In genomic region chr6:102986086-102986485, GRCh38 we compare ENCODE assay signal across 21 cellular contexts.
DNase-seq lines count a peak whose midpoint lies in the region; ATAC-seq, FAIRE-seq and TF ChIP-seq lines count a peak whose summit lies in the region.
"Had no signal": no experiment of that assay in that cellular context is flagged by ENCODE, and none has a peak within 500 bp of the region (broad histone marks: within the 10 kb centered on the region; RNA-seq: fewer than 3 reads in every experiment).

No MANE protein-coding gene starts in this region.

- intact Hi-C loops in natural killer cell (cut with micrococcal nuclease) (no loop called here), pancreas (cut with DNase I) (no loop called here)

- H3K27me3 Mint-ChIP-seq in natural killer cell (ENCODE audit: low read depth in 2 of 2), result no peaks in the 10 kb centered on the region
- H3K27me3 Mint-ChIP-seq: CD8-positive, alpha-beta memory T cell; dendritic cell treated with granulocyte-macrophage colony-stimulating factor and Interleukin-4, amounts not matched to agents 40 ng/mL and 50 ng/mL, for 4 days; natural killer cell treated with Interleukin-12 subunit alpha and Interleukin-12 subunit beta and Interleukin-15 and Interleukin-18, amount 100 ng/mL, for 72 hours had no signal

- no peak overlapping the region for H3K4me3 Mint-ChIP-seq in natural killer cell
- H3K4me3 Mint-ChIP-seq: CD8-positive, alpha-beta memory T cell; dendritic cell treated with granulocyte-macrophage colony-stimulating factor and Interleukin-4, amounts not matched to agents 40 ng/mL and 50 ng/mL, for 4 days; immature natural killer cell; natural killer cell treated with Interleukin-12 subunit alpha and Interleukin-12 subunit beta and Interleukin-15 and Interleukin-18, amount 100 ng/mL, for 72 hours had no signal

- H3K4me1 Mint-ChIP-seq in natural killer cell, result no peaks in the 10 kb centered on the region
- H3K4me1 Mint-ChIP-seq: CD8-positive, alpha-beta memory T cell; immature natural killer cell had no signal

- H3K27ac Mint-ChIP-seq in natural killer cell, result no peak overlapping the region
- H3K27ac Mint-ChIP-seq: CD8-positive, alpha-beta memory T cell; dendritic cell treated with granulocyte-macrophage colony-stimulating factor and Interleukin-4, amounts not matched to agents 40 ng/mL and 50 ng/mL, for 4 days; immature natural killer cell; natural killer cell treated with Interleukin-12 subunit alpha and Interleukin-12 subunit beta and Interleukin-15 and Interleukin-18, amount 100 ng/mL, for 72 hours had no signal

- H3K79me2 ChIP-seq in osteoblast (ENCODE audit: insufficient read depth, low read length), result no peaks in the 10 kb centered on the region

- no peaks in the 10 kb centered on the region for H3K36me3 Mint-ChIP-seq in natural killer cell
- H3K36me3 Mint-ChIP-seq: CD8-positive, alpha-beta memory T cell; immature natural killer cell; natural killer cell treated with Interleukin-12 subunit alpha and Interleukin-12 subunit beta and Interleukin-15 and Interleukin-18, amount 100 ng/mL, for 72 hours had no signal

- no peak for FAIRE-seq in pancreas (lab: Jason Lieb, UNC)

- peaks cover 11% of the 10 kb centered on the region in 2 donors for H3K9me3 Mint-ChIP-seq in natural killer cell
- H3K9me3 Mint-ChIP-seq: dendritic cell treated with granulocyte-macrophage colony-stimulating factor and Interleukin-4, amounts not matched to agents 40 ng/mL and 50 ng/mL, for 4 days had no signal

- H3K4me3 ChIP-seq in osteoblast (ENCODE audit: insufficient read depth, low read length) (no peak overlapping the region), pancreas (no peak overlapping the region)
- H3K4me3 ChIP-seq: body of pancreas, SJSA1, vagina had no signal

- no peak overlapping the region for H2AFZ ChIP-seq in osteoblast (ENCODE audit: low read length)

- H3K4me2 ChIP-seq in osteoblast (ENCODE audit: insufficient read depth, low read length), result no peak overlapping the region

- H3K36me3 ChIP-seq in osteoblast (ENCODE audit: insufficient read depth, low read length) (no peaks in the 10 kb centered on the region), pancreas (no peaks in the 10 kb centered on the region)
- H3K36me3 ChIP-seq: SJSA1, vagina had no signal

- H3K27me3 ChIP-seq in osteoblast (ENCODE audit: insufficient read depth, low read length) (no peaks in the 10 kb centered on the region), pancreas (no peaks in the 10 kb centered on the region)
- H3K27me3 ChIP-seq: body of pancreas, SJSA1, vagina had no signal

- ATAC-seq in GM18520 (IDR thresholded peaks at IDR 0.05; ENCODE audit: unreplicated experiment) (peak; percentile 88), GM21390 (IDR thresholded peaks at IDR 0.05; ENCODE audit: unreplicated experiment) (peak; percentile 96), HG02973 (IDR thresholded peaks at IDR 0.05; ENCODE audit: unreplicated experiment) (peak; percentile 95), HG03460 (IDR thresholded peaks at IDR 0.05; ENCODE audit: unreplicated experiment) (peak; percentile 58), GM18873 (IDR thresholded peaks at IDR 0.05; ENCODE audit: low FRiP score, unreplicated experiment) (no peak), natural killer cell (no peak), pancreas (no peak)
- ATAC-seq: body of pancreas; natural killer cell treated with Interleukin-12 subunit alpha and Interleukin-12 subunit beta and Interleukin-15 and Interleukin-18, amount 100 ng/mL, for 72 hours had no signal

- DNase-seq in osteoblast (ENCODE audit: insufficient read length, low spot score, missing footprints) (no peak), natural killer cell (no peak), pancreas (no peak)
- DNase-seq: activated CD4-positive, alpha-beta T cell treated with anti-CD3 and anti-CD28 coated beads for 4 hours; activated naive CD4-positive, alpha-beta T cell treated with anti-CD3 and anti-CD28 coated beads, Interleukin-2, amount 50 U/mL, for 16 hours; body of pancreas; CD8-positive, alpha-beta memory T cell; erythroblast; immature natural killer cell; NCI-H1436 treated with DMSO at 0.1 percent for 48 hours; NCI-H446; stimulated activated CD4-positive, alpha-beta T cell treated with anti-CD3 and anti-CD28 coated beads, Interleukin-15, amount 100 ng/mL, for 24 hours had no signal

- H4K20me1 ChIP-seq in osteoblast (ENCODE audit: insufficient read depth, low read length), result no peaks in the 10 kb centered on the region

- H3K9me3 ChIP-seq in osteoblast (ENCODE audit: low read depth, low read length) (no peaks in the 10 kb centered on the region), pancreas (no peaks in the 10 kb centered on the region)
- H3K9me3 ChIP-seq: body of pancreas, SJSA1, vagina had no signal

- no peaks in the 10 kb centered on the region for H3K4me1 ChIP-seq in osteoblast (ENCODE audit: insufficient read depth, low read length)
- H3K4me1 ChIP-seq in pancreas, result no peaks in the 10 kb centered on the region
- H3K4me1 ChIP-seq: body of pancreas, SJSA1, vagina had no signal

- no peak overlapping the region for H3K27ac ChIP-seq in osteoblast (ENCODE audit: low read depth, low read length)
- H3K27ac ChIP-seq in pancreas, result no peak overlapping the region
- H3K27ac ChIP-seq: body of pancreas, SJSA1, vagina had no signal

- TF ChIP-seq CTCF in osteoblast (IDR thresholded peaks at IDR 0.05; ENCODE audit: extremely low read depth, low read depth, low read length) (no peak), natural killer cell (IDR thresholded peaks at IDR 0.05) (no peak), pancreas (IDR thresholded peaks at IDR 0.05) (no peak)

Comparison
In these comparisons a context has a peak if more than half of its experiments do, and no peak if none do; other contexts are left out.
1. ATAC-seq: peak in GM18520 (single experiment), GM21390 (single experiment), HG02973 (single experiment) and HG03460 (single experiment); none in GM18873 (single experiment), natural killer cell (0 of 3) and pancreas (0 of 4).